In genomic region chr18:11811009-11811408, GRCh38 we compare ENCODE assay signal across 1 cellular context.
TF ChIP-seq lines count a peak whose summit lies in the region.

No MANE protein-coding gene starts in this region.

TF ChIP-seq in WTC11, 78 proteins besides CTCF, POLR2A, EP300 and RAD21:
- no peak for TF ChIP-seq ZNF532 (CRISPR knock-in tag; IDR thresholded peaks at IDR 0.05; ENCODE audit: borderline replicate concordance)
- TF ChIP-seq ARID4B (CRISPR knock-in tag; IDR thresholded peaks at IDR 0.05; ENCODE audit: borderline replicate concordance): no peak
- no peak for TF ChIP-seq ZNF671 (CRISPR knock-in tag; IDR thresholded peaks at IDR 0.05)
- no peak for TF ChIP-seq IRF1 (CRISPR knock-in tag; IDR thresholded peaks at IDR 0.05)
- TF ChIP-seq JAZF1 (CRISPR knock-in tag; IDR thresholded peaks at IDR 0.05): no peak
- no peak for TF ChIP-seq ZNF317 (CRISPR knock-in tag; IDR thresholded peaks at IDR 0.05; ENCODE audit: borderline replicate concordance, low read depth)
- TF ChIP-seq NFATC4 (CRISPR knock-in tag; IDR thresholded peaks at IDR 0.05): no peak
- no peak for TF ChIP-seq EMX1 (CRISPR knock-in tag; IDR thresholded peaks at IDR 0.05)
- no peak for TF ChIP-seq ZBTB21 (CRISPR knock-in tag; IDR thresholded peaks at IDR 0.05; ENCODE audit: borderline replicate concordance)
- no peak for TF ChIP-seq ZSCAN18 (CRISPR knock-in tag; IDR thresholded peaks at IDR 0.05)
- TF ChIP-seq RELA (CRISPR knock-in tag; IDR thresholded peaks at IDR 0.05; ENCODE audit: borderline replicate concordance): no peak
- no peak for TF ChIP-seq JUN (CRISPR knock-in tag; IDR thresholded peaks at IDR 0.05)
